Comparison of ENCODE assay signal across 8 cellular contexts in genomic region chr17:35568561-35568960, GRCh38. TPM values are rescaled to one million over a fixed set of nuclear protein-coding genes. Genes with fewer than 3 reads are reported as not detected.
DNase-seq lines count a peak whose midpoint lies in the region; ATAC-seq and TF ChIP-seq lines count a peak whose summit lies in the region.

No MANE protein-coding gene starts in this region.

- peak; percentile 50 for DNase-seq in GM12865 (ENCODE audit: low read depth)
- peak; percentile 11 for DNase-seq in NOMO-1 treated with DMSO at 0.1 percent for 48 hours (lab: John Stamatoyannopoulos, UW; ENCODE audit: unreplicated experiment)
- peak; percentile 46 for DNase-seq in activated naive CD8-positive, alpha-beta T cell treated with anti-CD3 and anti-CD28 coated beads for 36 hours
- DNase-seq in stimulated activated CD4-positive, alpha-beta T cell treated with anti-CD3 and anti-CD28 coated beads, Interleukin-15, amount 100 ng/mL, for 24 hours: peak; percentile 70
- DNase-seq in NCI-H128 (lab: John Stamatoyannopoulos, UW; ENCODE audit: unreplicated experiment): no peak

- no peaks in the 10 kb centered on the region for H3K27me3 Mint-ChIP-seq in activated naive CD8-positive, alpha-beta T cell treated with anti-CD3 and anti-CD28 coated beads for 36 hours

- peaks cover 11% of the 10 kb centered on the region for H3K36me3 Mint-ChIP-seq in activated naive CD8-positive, alpha-beta T cell treated with anti-CD3 and anti-CD28 coated beads for 36 hours

- no peaks in the 10 kb centered on the region for H3K9me3 Mint-ChIP-seq in activated naive CD8-positive, alpha-beta T cell treated with anti-CD3 and anti-CD28 coated beads for 36 hours

- H3K9me3 ChIP-seq in iPS-18c (ENCODE audit: control insufficient read depth, insufficient read depth, low read length): no peaks in the 10 kb centered on the region

- H3K4me3 Mint-ChIP-seq in activated naive CD8-positive, alpha-beta T cell treated with anti-CD3 and anti-CD28 coated beads for 36 hours: peak overlapping the region; percentile 84

- peak overlapping the region; percentile 97 for H3K4me3 ChIP-seq in GM12865 (ENCODE audit: low read depth, low read length)
- H3K4me3 ChIP-seq in iPS-18c (ENCODE audit: insufficient read depth, low read depth, low read length): peak overlapping the region; percentile 89

- TF ChIP-seq CTCF in GM12865 (IDR thresholded peaks at IDR 0.05; ENCODE audit: insufficient read depth, low read depth, low read length, missing control alignments): no peak

- H3K27ac Mint-ChIP-seq in activated naive CD8-positive, alpha-beta T cell treated with anti-CD3 and anti-CD28 coated beads for 36 hours: peak overlapping the region; percentile 90

- ATAC-seq in GM21786 (IDR thresholded peaks at IDR 0.05; ENCODE audit: unreplicated experiment) (no peak), HG02852 (IDR thresholded peaks at IDR 0.05; ENCODE audit: unreplicated experiment) (no peak)

- H3K4me1 Mint-ChIP-seq in activated naive CD8-positive, alpha-beta T cell treated with anti-CD3 and anti-CD28 coated beads for 36 hours: peaks cover 17% of the 10 kb centered on the region

RNA-seq across cellular contexts. Expression of gene SLFN14, which starts 7.9 kb away (rescaled TPM):
- total RNA-seq in activated naive CD8-positive, alpha-beta T cell treated with anti-CD3 and anti-CD28 coated beads for 36 hours: under 1 TPM; 0.10 to 0.14 TPM

RNA-seq across cellular contexts. Expression of gene PEX12, which starts 9.8 kb away (rescaled TPM):
- 1 to 10 TPM; 6.6 to 6.9 TPM for total RNA-seq in activated naive CD8-positive, alpha-beta T cell treated with anti-CD3 and anti-CD28 coated beads for 36 hours

RNA-seq across cellular contexts. Expression of gene AP2B1, which starts 18.6 kb away (rescaled TPM):
- 100 to 1,000 TPM; 147 to 150 TPM for total RNA-seq in activated naive CD8-positive, alpha-beta T cell treated with anti-CD3 and anti-CD28 coated beads for 36 hours

RNA-seq across cellular contexts. Expression of gene SLFN12L, which starts 31.1 kb away (rescaled TPM):
- 10 to 100 TPM; 32.6 to 35.9 TPM for total RNA-seq in activated naive CD8-positive, alpha-beta T cell treated with anti-CD3 and anti-CD28 coated beads for 36 hours
